Comparison of ENCODE assay signal across 37 cellular contexts in the genomic region with DNA sequence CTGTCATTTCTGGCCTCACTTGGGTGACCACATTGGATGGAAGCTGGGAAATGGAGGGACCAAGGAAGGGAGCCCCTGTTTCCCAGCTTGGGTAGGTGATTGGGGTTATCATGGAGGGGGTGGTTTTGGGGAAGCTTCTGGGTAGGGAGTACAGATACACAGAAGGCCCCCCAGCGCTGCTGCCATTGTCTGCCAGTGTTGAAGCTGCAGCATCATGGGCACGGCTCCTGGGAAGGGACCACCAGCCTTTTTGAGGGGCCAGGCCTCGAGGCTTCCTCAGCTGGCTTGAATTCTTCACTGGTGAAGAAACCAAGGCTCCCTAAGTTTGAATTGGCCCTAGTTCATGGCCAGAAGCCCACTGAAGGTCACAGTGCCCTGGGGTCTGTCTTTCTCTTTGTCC.
"Had no signal": no experiment of that assay in that cellular context is flagged by ENCODE, and none has a peak within 500 bp of the region (broad histone marks: within the 10 kb centered on the region; RNA-seq: fewer than 3 reads in every experiment).

No MANE protein-coding gene starts in this region.

- H3K27ac Mint-ChIP-seq: activated naive CD4-positive, alpha-beta T cell treated with anti-CD3 and anti-CD28 coated beads for 36 hours; activated naive CD4-positive, alpha-beta T cell treated with anti-CD3 and anti-CD28 coated beads, Interleukin-2, amount 10 ng/mL, durations not matched to agents 7 days and 5 days; activated naive CD4-positive, alpha-beta T cell treated with anti-CD3 and anti-CD28 coated beads, Interleukin-2, amount 50 U/mL, for 24 hours; activated naive CD4-positive, alpha-beta T cell treated with anti-CD3 and anti-CD28 coated beads, Interleukin-2, amount 50 U/mL, for 72 hours; activated naive CD8-positive, alpha-beta T cell; activated naive CD8-positive, alpha-beta T cell treated with anti-CD3 and anti-CD28 coated beads, Interleukin-2, amount 10 ng/mL, durations not matched to agents 7 days and 5 days; activated naive CD8-positive, alpha-beta T cell treated with anti-CD3 and anti-CD28 coated beads, Interleukin-2, amount 50 U/mL, for 24 hours; activated T-cell treated with anti-CD3 and anti-CD28 coated beads, Interleukin-2, amount 50 U/mL, for 24 hours; activated T-cell treated with anti-CD3 and anti-CD28 coated beads, Interleukin-2, amount 50 U/mL, for 72 hours; activated T-helper 1 cell treated with anti-CD3 and anti-CD28 coated beads, Interleukin-12 subunit alpha, Interleukin-12 subunit beta, Interleukin-2, Interleukin-4 antibody, amounts not matched to agents 30 ng/mL and 10 ng/mL and 1 ng/mL, durations not matched to agents 14 hours and 24 hours and 36 hours; activated T-helper 17 cell treated with anti-CD3 and anti-CD28 coated beads, Interleukin-2, amount 50 U/mL, for 72 hours; activated T-helper 2 cell treated with anti-CD3 and anti-CD28 coated beads, Interferon-gamma antibody, Interleukin-2, Interleukin-4, amounts not matched to agents 10 μg/mL and 5 μg/mL and 100 μg/mL, durations not matched to agents 14 hours and 24 hours and 36 hours had no signal

- FAIRE-seq: astrocyte had no signal

- H3K27ac ChIP-seq: adrenal gland, ascending aorta, body of pancreas, brain microvascular endothelial cell, breast epithelium, cardiac muscle cell had no signal

- ATAC-seq: activated naive CD4-positive, alpha-beta T cell treated with anti-CD3 and anti-CD28 coated beads, Interleukin-2, amount 50 U/mL, for 72 hours; activated naive CD8-positive, alpha-beta T cell treated with anti-CD3 and anti-CD28 coated beads, Interleukin-2, amount 50 U/mL, for 24 hours; activated T-cell treated with anti-CD3 and anti-CD28 coated beads, Interleukin-2, amount 50 U/mL, for 4 hours; activated T-cell treated with anti-CD3 and anti-CD28 coated beads, Interleukin-2, amount 50 U/mL, for 72 hours; activated T-helper 17 cell treated with anti-CD3 and anti-CD28 coated beads, Interleukin-2, amount 50 U/mL, for 72 hours; body of pancreas had no signal

- H3K4me3 Mint-ChIP-seq: activated naive CD4-positive, alpha-beta T cell treated with anti-CD3 and anti-CD28 coated beads for 36 hours; activated naive CD4-positive, alpha-beta T cell treated with anti-CD3 and anti-CD28 coated beads, Interleukin-2, amount 10 ng/mL, durations not matched to agents 7 days and 5 days; activated naive CD4-positive, alpha-beta T cell treated with anti-CD3 and anti-CD28 coated beads, Interleukin-2, amount 50 U/mL, for 24 hours; activated naive CD8-positive, alpha-beta T cell; activated naive CD8-positive, alpha-beta T cell treated with anti-CD3 and anti-CD28 coated beads, Interleukin-2, amount 10 ng/mL, durations not matched to agents 7 days and 5 days; activated naive CD8-positive, alpha-beta T cell treated with anti-CD3 and anti-CD28 coated beads, Interleukin-2, amount 50 U/mL, for 24 hours; activated T-cell treated with anti-CD3 and anti-CD28 coated beads, Interleukin-2, amount 50 U/mL, for 24 hours; activated T-cell treated with anti-CD3 and anti-CD28 coated beads, Interleukin-2, amount 50 U/mL, for 4 hours; activated T-cell treated with anti-CD3 and anti-CD28 coated beads, Interleukin-2, amount 50 U/mL, for 72 hours; activated T-helper 1 cell treated with anti-CD3 and anti-CD28 coated beads, Interleukin-12 subunit alpha, Interleukin-12 subunit beta, Interleukin-2, Interleukin-4 antibody, amounts not matched to agents 30 ng/mL and 10 ng/mL and 1 ng/mL, durations not matched to agents 14 hours and 24 hours and 36 hours; activated T-helper 17 cell treated with anti-CD3 and anti-CD28 coated beads, Interleukin-2, amount 50 U/mL, for 72 hours; central memory CD8-positive, alpha-beta T cell had no signal

- H3K4me1 Mint-ChIP-seq: activated T-helper 17 cell treated with anti-CD3 and anti-CD28 coated beads, Interleukin-2, amount 50 U/mL, for 72 hours had no signal

- DNase-seq: activated effector memory CD4-positive, alpha-beta T cell treated with anti-CD3 and anti-CD28 coated beads, Interleukin-2, amount 50 U/mL, for 16 hours; activated effector memory CD4-positive, alpha-beta T cell treated with Interleukin-2 at 50 U/mL for 16 hours; activated gamma-delta T cell; activated gamma-delta T cell treated with Interleukin-2 at 50 U/mL for 16 hours; activated naive CD4-positive, alpha-beta T cell; activated naive CD4-positive, alpha-beta T cell treated with anti-CD3 and anti-CD28 coated beads for 36 hours; activated naive CD4-positive, alpha-beta T cell treated with anti-CD3 and anti-CD28 coated beads, Interleukin-2, amount 10 ng/mL, durations not matched to agents 7 days and 5 days; activated naive CD4-positive, alpha-beta T cell treated with anti-CD3 and anti-CD28 coated beads, Interleukin-2, amount 50 U/mL, for 16 hours; activated naive CD4-positive, alpha-beta T cell treated with Interleukin-2 at 50 U/mL for 16 hours; activated naive CD8-positive, alpha-beta T cell treated with anti-CD3 and anti-CD28 coated beads, Interleukin-2, amount 10 ng/mL, durations not matched to agents 7 days and 5 days; activated naive CD8-positive, alpha-beta T cell treated with anti-CD3 and anti-CD28 coated beads, Interleukin-2, amount 50 U/mL, for 24 hours; activated T-cell treated with anti-CD3 and anti-CD28 coated beads, Interleukin-2, amount 50 U/mL, for 1 hour; activated T-cell treated with anti-CD3 and anti-CD28 coated beads, Interleukin-2, amount 50 U/mL, for 24 hours; activated T-cell treated with anti-CD3 and anti-CD28 coated beads, Interleukin-2, amount 50 U/mL, for 4 hours; activated T-cell treated with anti-CD3 and anti-CD28 coated beads, Interleukin-2, amount 50 U/mL, for 48 hours; activated T-cell treated with anti-CD3 and anti-CD28 coated beads, Interleukin-2, amount 50 U/mL, for 72 hours; adrenal gland; amniotic stem cell; amygdala; anterior cingulate cortex; body of pancreas; brain microvascular endothelial cell; caudate nucleus; central memory CD4-positive, alpha-beta T cell; cerebellar nuclear complex had no signal

- H3K4me3 ChIP-seq: adrenal gland, ascending aorta, body of pancreas, breast epithelium, cardiac muscle cell had no signal

- H3K27me3 Mint-ChIP-seq: activated naive CD4-positive, alpha-beta T cell treated with anti-CD3 and anti-CD28 coated beads, Interleukin-2, amount 50 U/mL, for 24 hours; activated naive CD8-positive, alpha-beta T cell; activated naive CD8-positive, alpha-beta T cell treated with anti-CD3 and anti-CD28 coated beads, Interleukin-2, amount 10 ng/mL, durations not matched to agents 7 days and 5 days; activated naive CD8-positive, alpha-beta T cell treated with anti-CD3 and anti-CD28 coated beads, Interleukin-2, amount 50 U/mL, for 24 hours; activated T-cell treated with anti-CD3 and anti-CD28 coated beads, Interleukin-2, amount 50 U/mL, for 24 hours had no signal

- H3K9me3 Mint-ChIP-seq: activated naive CD4-positive, alpha-beta T cell treated with anti-CD3 and anti-CD28 coated beads for 36 hours; activated naive CD4-positive, alpha-beta T cell treated with anti-CD3 and anti-CD28 coated beads, Interleukin-2, amount 10 ng/mL, durations not matched to agents 7 days and 5 days; activated naive CD4-positive, alpha-beta T cell treated with anti-CD3 and anti-CD28 coated beads, Interleukin-2, amount 50 U/mL, for 24 hours; activated naive CD4-positive, alpha-beta T cell treated with anti-CD3 and anti-CD28 coated beads, Interleukin-2, amount 50 U/mL, for 72 hours; activated naive CD8-positive, alpha-beta T cell treated with anti-CD3 and anti-CD28 coated beads, Interleukin-2, amount 10 ng/mL, durations not matched to agents 7 days and 5 days; activated naive CD8-positive, alpha-beta T cell treated with anti-CD3 and anti-CD28 coated beads, Interleukin-2, amount 50 U/mL, for 24 hours; activated T-cell treated with anti-CD3 and anti-CD28 coated beads, Interleukin-2, amount 50 U/mL, for 24 hours; activated T-cell treated with anti-CD3 and anti-CD28 coated beads, Interleukin-2, amount 50 U/mL, for 4 hours; activated T-cell treated with anti-CD3 and anti-CD28 coated beads, Interleukin-2, amount 50 U/mL, for 72 hours; activated T-helper 1 cell treated with anti-CD3 and anti-CD28 coated beads, Interleukin-12 subunit alpha, Interleukin-12 subunit beta, Interleukin-2, Interleukin-4 antibody, amounts not matched to agents 30 ng/mL and 10 ng/mL and 1 ng/mL, durations not matched to agents 14 hours and 24 hours and 36 hours; activated T-helper 17 cell treated with anti-CD3 and anti-CD28 coated beads, Interleukin-2, amount 50 U/mL, for 72 hours; activated T-helper 2 cell treated with anti-CD3 and anti-CD28 coated beads, Interferon-gamma antibody, Interleukin-2, Interleukin-4, amounts not matched to agents 10 μg/mL and 5 μg/mL and 100 μg/mL, durations not matched to agents 14 hours and 24 hours and 36 hours; brain; central memory CD8-positive, alpha-beta T cell had no signal

- H3K4me1 ChIP-seq: body of pancreas, breast epithelium had no signal

- H3K36me3 Mint-ChIP-seq: activated naive CD4-positive, alpha-beta T cell treated with anti-CD3 and anti-CD28 coated beads, Interleukin-2, amount 10 ng/mL, durations not matched to agents 7 days and 5 days; activated naive CD4-positive, alpha-beta T cell treated with anti-CD3 and anti-CD28 coated beads, Interleukin-2, amount 50 U/mL, for 24 hours; activated naive CD4-positive, alpha-beta T cell treated with anti-CD3 and anti-CD28 coated beads, Interleukin-2, amount 50 U/mL, for 72 hours; activated naive CD8-positive, alpha-beta T cell; activated naive CD8-positive, alpha-beta T cell treated with anti-CD3 and anti-CD28 coated beads, Interleukin-2, amount 10 ng/mL, durations not matched to agents 7 days and 5 days; brain had no signal

- H3K36me3 ChIP-seq: adrenal gland, ascending aorta, brain microvascular endothelial cell, breast epithelium, cardiac muscle cell had no signal

- H3K27me3 ChIP-seq: adrenal gland, ascending aorta, body of pancreas, brain microvascular endothelial cell, breast epithelium had no signal

- H3K9me3 ChIP-seq: adrenal gland, ascending aorta, body of pancreas, breast epithelium had no signal
